10 cellular contexts compared by ENCODE assay signal in genomic region chr6:113182370-113183141, GRCh38.
A peak's percentile ranks its signal among the peaks of the same experiment; 100 is the strongest.
DNase-seq lines count a peak whose midpoint lies in the region; ATAC-seq and TF ChIP-seq lines count a peak whose summit lies in the region.
"Had no signal": no experiment of that assay in that cellular context is flagged by ENCODE, and none has a peak within 500 bp of the region (broad histone marks: within the 10 kb centered on the region; RNA-seq: fewer than 3 reads in every experiment).

No MANE protein-coding gene starts in this region.

- H3K36me3 Mint-ChIP-seq in T-helper 2 cell treated with Interferon-gamma antibody and Interleukin-4, amounts not matched to agents 5 μg/mL and 100 μg/mL, for 36 hours (ENCODE audit: low read depth): no peaks in the 10 kb centered on the region

- H3K4me3 Mint-ChIP-seq in T-helper 2 cell treated with Interferon-gamma antibody and Interleukin-4, amounts not matched to agents 5 μg/mL and 100 μg/mL, for 36 hours: no peak overlapping the region

- no peaks in the 10 kb centered on the region for H3K36me3 ChIP-seq in HCT116 (ENCODE audit: control insufficient read depth in 1 of 2, insufficient read depth in 2 of 2, low read length in 2 of 2)
- H3K36me3 ChIP-seq in skeletal muscle satellite cell (ENCODE audit: insufficient read depth, low read length): no peaks in the 10 kb centered on the region
- H3K36me3 ChIP-seq in ovary: no peaks in the 10 kb centered on the region

- intact Hi-C loops in HCT116 (cut with micrococcal nuclease): no loop called here
- intact Hi-C loops in ovary (cut with DNase I): no loop called here

- no peaks in the 10 kb centered on the region for H3K27me3 ChIP-seq in HCT116 (ENCODE audit: insufficient read depth, low read length)
- no peaks in the 10 kb centered on the region for H3K27me3 ChIP-seq in skeletal muscle satellite cell (ENCODE audit: control insufficient read depth, insufficient read depth, low read length)
- H3K27me3 ChIP-seq in ovary: no peaks in the 10 kb centered on the region

- no peaks in the 10 kb centered on the region for H3K79me2 ChIP-seq in HCT116 (ENCODE audit: insufficient read depth, low read length)

- H3K4me3 ChIP-seq in HCT116 (replicated peaks in 1 of 2; ENCODE audit: low read depth in 1 of 2, low read length in 2 of 2) (no peak overlapping the region), epithelial cell of esophagus (ENCODE audit: low read length) (no peak overlapping the region), skeletal muscle satellite cell (ENCODE audit: low read length) (no peak overlapping the region), ovary (no peak overlapping the region)

- no peaks in the 10 kb centered on the region for H3K9me3 ChIP-seq in HCT116 (ENCODE audit: control insufficient read depth in 1 of 2, insufficient read depth in 1 of 2, low read depth in 1 of 2, low read length in 2 of 2)
- H3K9me3 ChIP-seq in skeletal muscle satellite cell (replicated peaks; ENCODE audit: low read length): no peaks in the 10 kb centered on the region
- no peaks in the 10 kb centered on the region for H3K9me3 ChIP-seq in ovary

- POLR2A ChIA-PET in HCT116 (lab: Charles Lee): no interaction called here

- peak overlapping the region; percentile 75 for H2AFZ ChIP-seq in HCT116 (ENCODE audit: low read depth, low read length, poor library complexity, severe bottlenecking)

- no peak for ATAC-seq in HCT116
- ATAC-seq in GM19455 (IDR thresholded peaks at IDR 0.05; ENCODE audit: unreplicated experiment): no peak

- H4K20me1 ChIP-seq in HCT116 (ENCODE audit: insufficient read depth): no peaks in the 10 kb centered on the region

- H3K9ac ChIP-seq in HCT116 (ENCODE audit: low read length) (no peak overlapping the region), skeletal muscle satellite cell (ENCODE audit: low read depth, low read length) (peak overlapping the region; percentile 50)

- no peaks in the 10 kb centered on the region for H3K9me2 ChIP-seq in HCT116 (ENCODE audit: insufficient read depth)

- BruUV-seq in HCT116 (replicated peaks; lab: Mats Ljungman, UMichigan): no TSS peak

- RAD21 ChIA-PET in HCT116 (lab: Charles Lee; ENCODE audit: low non-redundant PET in 1 of 2, low total read pairs in 2 of 2, uncharacterized antibody in 2 of 2, unreplicated experiment in 2 of 2): no interaction called here

- WGBS in ovary, 3 donors: 61 to 66% (median 65%) methylated on average over 3 of the region's 3 CpGs

- H3K27ac Mint-ChIP-seq in T-helper 2 cell treated with Interferon-gamma antibody and Interleukin-4, amounts not matched to agents 5 μg/mL and 100 μg/mL, for 36 hours: no peak overlapping the region

- H3K27ac ChIP-seq in HCT116 (ENCODE audit: low read depth, low read length) (no peak overlapping the region), ovary (no peak overlapping the region)

- DNase-seq in HCT116 (ENCODE audit: low read depth, low spot score) (no peak), NCI-H524 treated with DMSO at 0.1 percent for 48 hours (lab: John Stamatoyannopoulos, UW) (peak; percentile 66), epithelial cell of esophagus (ENCODE audit: low read depth) (peak; percentile 38), ovary (no peak)
- DNase-seq in stimulated activated CD4-positive, alpha-beta T cell treated with anti-CD3 and anti-CD28 coated beads, Interleukin-15, amount 100 ng/mL, for 24 hours: no peak
- no peak for DNase-seq in T-helper 2 cell treated with Interferon-gamma antibody and Interleukin-4, amounts not matched to agents 5 μg/mL and 100 μg/mL, for 36 hours (ENCODE audit: low spot score)
- DNase-seq: activated CD4-positive, alpha-beta T cell treated with anti-CD3 and anti-CD28 coated beads, Interleukin-2, amount 50 U/mL, for 4 hours; central memory CD4-positive, alpha-beta T cell had no signal

- H3K4me1 Mint-ChIP-seq in T-helper 2 cell treated with Interferon-gamma antibody and Interleukin-4, amounts not matched to agents 5 μg/mL and 100 μg/mL, for 36 hours (ENCODE audit: low read depth): no peaks in the 10 kb centered on the region

- TF ChIP-seq EP300 in ovary (IDR thresholded peaks at IDR 0.05): no peak

- no peak for TF ChIP-seq CTCF in HCT116 (IDR thresholded peaks at IDR 0.05 in 2 of 3, conservative IDR thresholded peaks at IDR 0.05 in 1 of 3; ENCODE audit: borderline replicate concordance in 1 of 3, insufficient read depth in 1 of 3, low read depth in 2 of 3, low read length in 2 of 3)
- TF ChIP-seq CTCF in epithelial cell of esophagus (IDR thresholded peaks at IDR 0.05; ENCODE audit: insufficient read depth, low read depth, low read length, missing control alignments): no peak
- TF ChIP-seq CTCF in ovary (IDR thresholded peaks at IDR 0.05): no peak

- H3K9me3 Mint-ChIP-seq in T-helper 2 cell treated with Interferon-gamma antibody and Interleukin-4, amounts not matched to agents 5 μg/mL and 100 μg/mL, for 36 hours: no peaks in the 10 kb centered on the region

- TF ChIP-seq RAD21 in HCT116 (IDR thresholded peaks at IDR 0.05; ENCODE audit: low read depth): no peak

- no peak for TF ChIP-seq POLR2A in HCT116 (IDR thresholded peaks at IDR 0.05; ENCODE audit: borderline replicate concordance, extremely low read depth, insufficient read depth, insufficient read length)
- TF ChIP-seq POLR2A in ovary (IDR thresholded peaks at IDR 0.05): no peak

- H3K27me3 Mint-ChIP-seq in T-helper 2 cell treated with Interferon-gamma antibody and Interleukin-4, amounts not matched to agents 5 μg/mL and 100 μg/mL, for 36 hours (ENCODE audit: low read depth): no peaks in the 10 kb centered on the region

- H3K4me1 ChIP-seq in HCT116 (ENCODE audit: control insufficient read depth in 1 of 2, insufficient read depth in 2 of 2, low read length in 2 of 2) (peaks cover 0 to 7% of the 10 kb centered on the region in 2 experiments; a peak in 2 of 4 replicates), skeletal muscle satellite cell (ENCODE audit: control insufficient read depth, insufficient read depth, low read length) (peaks cover 34% of the 10 kb centered on the region), ovary (ENCODE audit: insufficient read depth) (no peaks in the 10 kb centered on the region)

- CTCF ChIA-PET in HCT116 (lab: Charles Lee): no interaction called here

- H3K4me2 ChIP-seq in HCT116 (ENCODE audit: low read length) (peak overlapping the region; percentile 6; the same call in 1 of the 2 replicates), skeletal muscle satellite cell (ENCODE audit: low read length) (peak overlapping the region; percentile 60)

TF ChIP-seq in HCT116, 20 proteins besides CTCF, POLR2A, EP300 and RAD21:
- TF ChIP-seq MAX (IDR thresholded peaks at IDR 0.05): no peak
- TF ChIP-seq FOSL1 (IDR thresholded peaks at IDR 0.05; ENCODE audit: low read depth): peak; percentile 25; the same call in 1 of the 2 replicates

Comparison
In these comparisons a context has a peak if more than half of its experiments do, and no peak if none do; other contexts are left out.
1. DNase-seq: peak in NCI-H524 treated with DMSO at 0.1 percent for 48 hours (single experiment) and epithelial cell of esophagus (single experiment); none in HCT116 (single experiment), stimulated activated CD4-positive, alpha-beta T cell treated with anti-CD3 and anti-CD28 coated beads, Interleukin-15, amount 100 ng/mL, for 24 hours (single experiment), ovary (0 of 5) and T-helper 2 cell treated with Interferon-gamma antibody and Interleukin-4, amounts not matched to agents 5 μg/mL and 100 μg/mL, for 36 hours (single experiment).